Comparison of ENCODE assay signal across 24 cellular contexts in the genomic region with DNA sequence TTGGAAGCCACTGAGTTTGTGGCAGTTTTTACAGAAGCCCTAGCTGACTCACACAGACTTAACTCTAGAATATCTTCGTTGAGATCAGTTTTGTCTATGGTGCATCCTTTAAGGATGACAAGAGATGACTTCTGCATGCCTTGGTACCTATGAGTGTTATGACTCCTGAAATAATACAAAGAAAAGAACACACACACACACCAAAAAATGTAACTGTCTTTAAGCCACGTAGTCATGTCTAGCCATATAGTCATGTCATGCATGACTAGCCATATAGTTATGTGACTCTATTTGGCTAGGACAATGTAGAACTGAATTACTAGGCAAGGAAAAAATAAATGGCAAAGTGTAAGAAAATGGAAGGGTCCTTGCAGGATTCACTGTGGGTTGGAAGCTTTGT.
"Had no signal": no experiment of that assay in that cellular context is flagged by ENCODE, and none has a peak within 500 bp of the region (broad histone marks: within the 10 kb centered on the region; RNA-seq: fewer than 3 reads in every experiment).

No MANE protein-coding gene starts in this region.

- H3K4me1 Mint-ChIP-seq: endodermal cell had no signal

- H3K27me3 Mint-ChIP-seq: effector memory CD8-positive, alpha-beta T cell had no signal

- ATAC-seq: effector memory CD8-positive, alpha-beta T cell; esophagus mucosa; gastrocnemius medialis; gastroesophageal sphincter; heart left ventricle; heart right ventricle had no signal

- DNase-seq: colonic mucosa; cortex of kidney; dermis blood vessel endothelial cell; dorsolateral prefrontal cortex; effector CD4-positive, alpha-beta T cell; effector CD8-positive, alpha-beta T cell; effector memory CD4-positive, alpha-beta T cell; effector memory CD8-positive, alpha-beta T cell; endodermal cell; erythroblast; esophagus squamous epithelium; foreskin fibroblast; foreskin melanocyte; gastrocnemius medialis; glutamatergic neuron; head of caudate nucleus; heart left ventricle; heart right ventricle had no signal

- H3K4me3 Mint-ChIP-seq: dendritic cell treated with granulocyte-macrophage colony-stimulating factor and Interleukin-4, amounts not matched to agents 40 ng/mL and 50 ng/mL, for 4 days; effector memory CD8-positive, alpha-beta T cell; endodermal cell had no signal

- H3K27ac Mint-ChIP-seq: dendritic cell treated with granulocyte-macrophage colony-stimulating factor and Interleukin-4, amounts not matched to agents 40 ng/mL and 50 ng/mL, for 4 days; effector memory CD8-positive, alpha-beta T cell; endodermal cell had no signal

- H3K36me3 ChIP-seq: colonic mucosa, esophagus muscularis mucosa, esophagus squamous epithelium, gastrocnemius medialis, gastroesophageal sphincter, heart left ventricle, heart right ventricle had no signal

- H3K4me3 ChIP-seq: colonic mucosa, coronary artery, dorsolateral prefrontal cortex, esophagus muscularis mucosa, esophagus squamous epithelium, gastrocnemius medialis, gastroesophageal sphincter, heart left ventricle, heart right ventricle had no signal

- H3K9me3 ChIP-seq: colonic mucosa, esophagus squamous epithelium, gastrocnemius medialis, gastroesophageal sphincter had no signal

- H3K27ac ChIP-seq: colonic mucosa, coronary artery, dorsolateral prefrontal cortex, epithelial cell of prostate, esophagus muscularis mucosa, esophagus squamous epithelium, gastrocnemius medialis, gastroesophageal sphincter, heart left ventricle, heart right ventricle had no signal

- H3K4me1 ChIP-seq: colonic mucosa, esophagus muscularis mucosa, esophagus squamous epithelium, gastrocnemius medialis, gastroesophageal sphincter, heart left ventricle, heart right ventricle had no signal

- H3K27me3 ChIP-seq: colonic mucosa, esophagus muscularis mucosa, esophagus squamous epithelium, gastrocnemius medialis, gastroesophageal sphincter, heart left ventricle, heart right ventricle had no signal
